In genomic region chr5:151718168-151718567, GRCh38 we compare ENCODE assay signal across 16 cellular contexts. TPM values are rescaled to one million over a fixed set of nuclear protein-coding genes. Genes with fewer than 3 reads are reported as not detected.
A peak's percentile ranks its signal among the peaks of the same experiment; 100 is the strongest.
DNase-seq lines count a peak whose midpoint lies in the region; ATAC-seq, FAIRE-seq and TF ChIP-seq lines count a peak whose summit lies in the region.
"Had no signal": no experiment of that assay in that cellular context is flagged by ENCODE, and none has a peak within 500 bp of the region (broad histone marks: within the 10 kb centered on the region; RNA-seq: fewer than 3 reads in every experiment).

No MANE protein-coding gene starts in this region.

- H3K79me2 ChIP-seq in mammary epithelial cell (ENCODE audit: insufficient read depth, low read length), result no peaks in the 10 kb centered on the region

- no peak for TF ChIP-seq POLR2A in H54 (IDR thresholded peaks at IDR 0.05; ENCODE audit: low read depth, low read length)

- CTCF ChIA-PET in mammary epithelial cell (lab: Charles Lee; ENCODE audit: low non-redundant PET) (no interaction called here), MCF 10A (lab: Yijun Ruan, JAX) (interaction anchor here (0.6 to 6.9 kb wide), 15 partner anchors 11 to 602 kb away, joined by 3 to 71 read pairs (median 5); no protein-coding TSS in a partner anchor)

- BruUV-seq in mammary epithelial cell (replicated peaks; lab: Mats Ljungman, UMichigan) (no TSS peak), MCF 10A (replicated peaks; lab: Mats Ljungman, UMichigan) (no TSS peak)

- H3K9me3 Mint-ChIP-seq in MCF 10A (ENCODE audit: unreplicated experiment), result no peaks in the 10 kb centered on the region
- H3K9me3 Mint-ChIP-seq: T-cell had no signal

- ATAC-seq in aorta (ENCODE audit: low FRiP score), result peak; percentile 51
- ATAC-seq: right lobe of liver, T-cell had no signal

- no peaks in the 10 kb centered on the region for H4K20me1 ChIP-seq in mammary epithelial cell (ENCODE audit: insufficient read depth, low read length)

- no peak overlapping the region for H3K9ac ChIP-seq in mammary epithelial cell (ENCODE audit: insufficient read depth, low read length)

- POLR2A ChIA-PET in MCF 10A (lab: Yijun Ruan, JAX), result interaction anchor here (0.7 to 1.7 kb wide), 4 partner anchors 12 to 271 kb away, joined by 3 to 5 read pairs (median 4); partner anchors contain the start of genes G3BP1 and SLC36A1

- WGBS in mammary epithelial cell (ENCODE audit: low coverage, missing lambda C conversion rate), result 41% methylated on average over 2 of the region's 2 CpGs
- 6 to 7% methylated on average over 2 of the region's 2 CpGs for WGBS in aorta, 2 donors

- in situ Hi-C loops in mammary epithelial cell (cut with MboI; ENCODE audit: low sequenced_read_pairs in 2 of 2), result no loop called here

- H3K36me3 Mint-ChIP-seq in MCF 10A (ENCODE audit: insufficient read depth, unreplicated experiment), result no peaks in the 10 kb centered on the region

- peak overlapping the region; percentile 22 for H2AFZ ChIP-seq in mammary epithelial cell (ENCODE audit: low read depth, low read length)
- H2AFZ ChIP-seq: PC-9 had no signal

- H3K9me3 ChIP-seq in mammary epithelial cell (replicated peaks; ENCODE audit: insufficient read depth, low read length) (no peaks in the 10 kb centered on the region), aorta (ENCODE audit: control insufficient read depth, low read length) (no peaks in the 10 kb centered on the region)
- H3K9me3 ChIP-seq: right lobe of liver, stomach had no signal

- intact Hi-C loops in mammary epithelial cell (cut with micrococcal nuclease), result loop anchor here (2.0 kb wide), 2 partner anchors 33 to 53 kb away; partner anchors contain the start of gene G3BP1
- intact Hi-C loops in MCF 10A (cut with micrococcal nuclease), result no loop called here
- intact Hi-C loops in aorta (cut with DNase I), result no loop called here

- no peaks in the 10 kb centered on the region for H3K36me3 ChIP-seq in mammary epithelial cell (ENCODE audit: insufficient read depth, low read length)
- no peaks in the 10 kb centered on the region for H3K36me3 ChIP-seq in aorta (ENCODE audit: control insufficient read depth in 1 of 2, insufficient read depth in 2 of 2, low read length in 1 of 2)
- H3K36me3 ChIP-seq: right lobe of liver, stomach had no signal

- H3K27me3 ChIP-seq in mammary epithelial cell (ENCODE audit: insufficient read depth, low read length), result no peaks in the 10 kb centered on the region
- H3K27me3 ChIP-seq in aorta (ENCODE audit: control insufficient read depth in 1 of 2, insufficient read depth in 2 of 2, low read length in 1 of 2), result no peaks in the 10 kb centered on the region
- H3K27me3 ChIP-seq: right lobe of liver, stomach had no signal

- no peak overlapping the region for H3K4me3 Mint-ChIP-seq in MCF 10A (ENCODE audit: unreplicated experiment)
- H3K4me3 Mint-ChIP-seq: T-cell had no signal

- no peak overlapping the region for H3K4me2 ChIP-seq in mammary epithelial cell (ENCODE audit: insufficient read depth, low read depth, low read length)
- H3K4me2 ChIP-seq: PC-9 had no signal

- H3K4me3 ChIP-seq in mammary epithelial cell (replicated peaks in 1 of 3; ENCODE audit: insufficient read depth in 1 of 3, low read depth in 2 of 3, low read length in 3 of 3) (no peak overlapping the region), aorta (ENCODE audit: low read length in 2 of 2) (no peak overlapping the region)
- H3K4me3 ChIP-seq: PC-9, right lobe of liver, stomach had no signal

- H3K4me1 ChIP-seq in mammary epithelial cell (ENCODE audit: insufficient read depth, low read length), result peaks cover 12% of the 10 kb centered on the region
- H3K4me1 ChIP-seq in aorta (ENCODE audit: control insufficient read depth in 1 of 2, insufficient read depth in 2 of 2, low read length in 2 of 2), result peaks cover 3 to 4% of the 10 kb centered on the region in 2 donors
- H3K4me1 ChIP-seq: right lobe of liver had no signal

- H3K27ac ChIP-seq in mammary epithelial cell (ENCODE audit: insufficient read depth, low read depth, low read length), result no peak overlapping the region
- H3K27ac ChIP-seq in aorta (ENCODE audit: low read depth in 1 of 2, low read length in 2 of 2), result peak overlapping the region; percentile 80 to 83
- H3K27ac ChIP-seq: PC-9 had no signal

- dilution Hi-C loops in mammary epithelial cell (cut with HindIII; ENCODE audit: low sequenced_read_pairs), result no loop called here

- DNase-seq in mammary epithelial cell, result no peak
- no peak for DNase-seq in MCF 10A (ENCODE audit: unreplicated experiment)
- DNase-seq in dedifferentiated amniotic fluid mesenchymal stem cell (ENCODE audit: extremely low spot score), result peak; percentile 81
- peak; percentile 15 for DNase-seq in myocyte (ENCODE audit: low read depth)
- DNase-seq in aorta, result no peak
- DNase-seq in SW480 (ENCODE audit: low spot score), result no peak
- DNase-seq in stimulated activated CD4-positive, alpha-beta T cell treated with anti-CD3 and anti-CD28 coated beads, Interleukin-2, amount 100 ng/mL, for 48 hours, result no peak
- no peak for DNase-seq in H54 (ENCODE audit: insufficient read length, low spot score)
- DNase-seq: NCI-H1048, NCI-H2171 treated with DMSO at 0.1 percent for 48 hours, PC-9, right lobe of liver, stomach, T-cell had no signal

- H3K27me3 Mint-ChIP-seq in MCF 10A (ENCODE audit: insufficient read depth, unreplicated experiment), result no peaks in the 10 kb centered on the region

- no peak for FAIRE-seq in H54 (lab: Jason Lieb, UNC)
- FAIRE-seq: frontal cortex, HepG2 had no signal

- TF ChIP-seq CTCF in mammary epithelial cell (conservative IDR thresholded peaks at IDR 0.05 in 1 of 2, IDR thresholded peaks at IDR 0.05 in 1 of 2; ENCODE audit: extremely low read depth in 1 of 2, insufficient read depth in 1 of 2, low read depth in 1 of 2, low read length in 2 of 2), result no peak
- TF ChIP-seq CTCF in MCF 10A (IDR thresholded peaks at IDR 0.05; ENCODE audit: unreplicated experiment), result no peak

- H3K27ac Mint-ChIP-seq in MCF 10A (ENCODE audit: low read depth, unreplicated experiment), result no peak overlapping the region
- H3K27ac Mint-ChIP-seq: T-cell had no signal

- no peaks in the 10 kb centered on the region for H3K4me1 Mint-ChIP-seq in MCF 10A (ENCODE audit: insufficient read depth, unreplicated experiment)

RNA-seq across cellular contexts. Expression of gene SPARC, which starts 31.5 kb away (rescaled TPM):
- total RNA-seq in mammary epithelial cell (100 to 1,000 TPM; 222 to 382 TPM), MCF 10A (2022) (17.4 and 32.6 TPM in 2 replicates), myocyte (4,412 and 4,598 TPM in 2 replicates), aorta (1,000 to 10,000 TPM; 2,087 to 2,608 TPM)
- polyA plus RNA-seq in mammary epithelial cell (585 TPM), aorta (1,000 to 10,000 TPM; 1,151 to 1,861 TPM)
- polyA minus RNA-seq in mammary epithelial cell, result 590 TPM
- polyA plus RNA-seq in myocyte (2012), result 20,698 TPM

RNA-seq across cellular contexts. Expression of gene ATOX1, which starts 40.3 kb away (rescaled TPM):
- total RNA-seq in mammary epithelial cell (10 to 100 TPM; 27.0 to 89.2 TPM), MCF 10A (2022) (155 and 168 TPM in 2 replicates), myocyte (43.8 and 55.9 TPM in 2 replicates), aorta (10 to 100 TPM; 61.7 to 64.7 TPM)
- polyA plus RNA-seq in mammary epithelial cell (310 TPM), aorta (100 to 1,000 TPM; 168 to 210 TPM)
- 53.9 TPM for polyA minus RNA-seq in mammary epithelial cell
- 270 TPM for polyA plus RNA-seq in myocyte (2012)

RNA-seq across cellular contexts. Expression of gene G3BP1, which starts 53.6 kb away (rescaled TPM):
- 100 to 1,000 TPM; 193 to 252 TPM for total RNA-seq in mammary epithelial cell
- polyA plus RNA-seq in mammary epithelial cell, result 82.5 TPM
- 346 TPM for polyA minus RNA-seq in mammary epithelial cell
- total RNA-seq in MCF 10A (2022), result 279 and 282 TPM in 2 replicates
- 144 and 147 TPM in 2 replicates for total RNA-seq in myocyte
- 105 TPM for polyA plus RNA-seq in myocyte (2012)
- total RNA-seq in aorta, result 100 to 1,000 TPM; 120 to 140 TPM
- polyA plus RNA-seq in aorta, result 10 to 100 TPM; 18.7 to 19.0 TPM

Comparison
In these comparisons a context has a peak if more than half of its experiments do, and no peak if none do; other contexts are left out.
1. DNase-seq: peak in dedifferentiated amniotic fluid mesenchymal stem cell (single experiment) and myocyte (single experiment); none in mammary epithelial cell (single experiment), MCF 10A (single experiment), aorta (0 of 2), SW480 (single experiment), stimulated activated CD4-positive, alpha-beta T cell treated with anti-CD3 and anti-CD28 coated beads, Interleukin-2, amount 100 ng/mL, for 48 hours (0 of 2) and H54 (single experiment).
2. RNA of gene SPARC, which starts 31.5 kb away (total RNA-seq): 4,412 to 4,598 TPM in myocyte and 2,087 to 2,608 TPM in aorta; 222 to 382 TPM in mammary epithelial cell and 17.4 to 32.6 TPM in MCF 10A; every median in the first group is over 4 times any median in the second.